ENCODE assay signal across 19 cellular contexts in the genomic region with DNA sequence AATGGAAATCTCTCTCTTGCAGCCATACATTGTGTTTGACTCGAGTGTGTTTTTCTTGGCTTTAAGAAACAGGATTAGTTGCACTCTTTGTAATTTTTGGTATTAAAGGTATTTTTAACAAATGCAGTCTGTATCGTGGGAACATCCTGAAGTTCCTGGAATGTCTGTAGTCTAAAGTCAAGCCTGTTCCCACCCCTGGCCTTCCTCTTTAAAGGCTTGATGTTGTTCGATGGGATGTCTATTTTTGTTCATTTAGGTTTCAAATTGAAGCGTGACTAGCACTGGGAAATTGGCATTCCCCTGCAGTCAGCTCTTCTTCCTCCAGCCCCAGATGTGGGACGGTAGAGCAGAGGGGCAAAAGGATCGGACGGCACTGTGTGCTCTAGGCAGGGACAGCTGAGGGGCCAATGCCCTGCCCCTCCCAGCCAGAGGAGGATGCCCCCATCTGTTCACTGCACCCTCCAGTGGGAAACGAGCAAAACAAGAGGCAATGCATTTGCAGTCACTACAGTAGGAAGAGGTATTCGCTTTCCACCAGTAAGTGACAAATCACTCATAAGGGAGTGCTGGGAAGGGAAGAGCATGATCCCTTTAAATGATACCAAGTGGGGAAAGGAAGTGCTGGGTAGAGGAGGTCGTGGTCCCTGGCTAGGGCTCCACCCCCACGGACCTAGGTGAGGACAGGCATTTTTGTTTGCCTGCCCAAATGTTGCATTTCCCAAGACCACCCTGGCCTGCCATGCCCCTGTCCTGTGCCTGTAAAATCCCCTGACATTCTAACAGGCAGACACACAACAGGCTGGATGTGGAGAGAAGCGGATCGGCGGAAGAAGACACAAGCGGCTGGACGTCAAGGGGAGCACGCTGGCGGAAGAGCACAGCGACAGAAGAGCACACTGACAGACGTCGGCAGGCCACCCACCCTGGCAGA. TPM values are rescaled to one million over a fixed set of nuclear protein-coding genes. Genes with fewer than 3 reads are reported as not detected.
DNase-seq lines count a peak whose midpoint lies in the region; ATAC-seq, FAIRE-seq and TF ChIP-seq lines count a peak whose summit lies in the region.
"Had no signal": no experiment of that assay in that cellular context is flagged by ENCODE, and none has a peak within 500 bp of the region (broad histone marks: within the 10 kb centered on the region; RNA-seq: fewer than 3 reads in every experiment).

No MANE protein-coding gene starts in this region.

- H3K27me3 ChIP-seq in BJ (ENCODE audit: control insufficient read depth, insufficient read depth, low read length) (peaks cover 2% of the 10 kb centered on the region), H1 (replicated peaks in 1 of 4; ENCODE audit: control insufficient read depth in 3 of 4, extremely low read depth in 1 of 4, insufficient read depth in 3 of 4, low read length in 3 of 4) (peaks cover 0 to 5% (median 0%) of the 10 kb centered on the region in 4 experiments; a peak in 2 of 7 replicates)
- H3K27me3 ChIP-seq in CD4-positive, alpha-beta T cell (ENCODE audit: control insufficient read depth, insufficient read depth, low read length), result no peaks in the 10 kb centered on the region

- TF ChIP-seq EP300 in H1 (IDR thresholded peaks at IDR 0.05; ENCODE audit: borderline replicate concordance in 1 of 2, low read depth in 2 of 2, low read length in 2 of 2), result no peak

- no peak overlapping the region for H3K4ac ChIP-seq in H1 (replicated peaks; ENCODE audit: insufficient read length, low read depth, low read length)

- H3K4me2 ChIP-seq in H1 (ENCODE audit: insufficient read depth in 1 of 2, low read depth in 2 of 2, low read length in 2 of 2), result no peak overlapping the region

- intact Hi-C loops in CD4-positive, alpha-beta T cell (cut with DNase I, micrococcal nuclease), result no loop called here

- no peak overlapping the region for H3K27ac ChIP-seq in H1 (ENCODE audit: low read depth, low read length)
- H3K27ac ChIP-seq in CD4-positive, alpha-beta T cell (ENCODE audit: low read depth, low read length), result no peak overlapping the region
- H3K27ac ChIP-seq: stomach had no signal

- no peaks in the 10 kb centered on the region for H3K79me2 ChIP-seq in H1 (ENCODE audit: control insufficient read depth in 1 of 2, insufficient read depth in 2 of 2, low read length in 2 of 2)

- H4K91ac ChIP-seq in H1 (replicated peaks; ENCODE audit: insufficient read length, low read length), result no peak overlapping the region

- no peak for FAIRE-seq in H1 (lab: Jason Lieb, UNC)

- DNase-seq in BJ (ENCODE audit: low read depth) (peak; percentile 41), H1 (ENCODE audit: low read depth in 1 of 2, low spot score in 2 of 2) (no peak), non-pigmented ciliary epithelial cell (ENCODE audit: low read depth) (peak; percentile 18), glomerular visceral epithelial cell (ENCODE audit: extremely low spot score) (no peak), COLO668 (lab: John Stamatoyannopoulos, UW; ENCODE audit: unreplicated experiment) (no peak)
- no peak for DNase-seq in activated CD4-positive, alpha-beta T cell treated with anti-CD3 and anti-CD28 coated beads for 48 hours
- DNase-seq in CD4-positive, alpha-beta T cell, result no peak
- DNase-seq: activated CD8-positive, alpha-beta T cell treated with anti-CD3 and anti-CD28 coated beads, Interleukin-2, amount 10 ng/mL, durations not matched to agents 7 days and 5 days; AML-193; DMS79; GOT3; NCI-H1694 treated with DMSO at 0.1 percent for 48 hours; stimulated activated CD4-positive, alpha-beta T cell treated with anti-CD3 and anti-CD28 coated beads, Interleukin-15, amount 100 ng/mL, for 24 hours; stomach had no signal

- H3K4me1 Mint-ChIP-seq in CD4-positive, alpha-beta T cell (ENCODE audit: low read depth), result no peaks in the 10 kb centered on the region

- peak; percentile 8 for ATAC-seq in SK-N-SH treated with all-trans-retinoic acid at 6 μM for 48 hours
- ATAC-seq in CD4-positive, alpha-beta T cell (ENCODE audit: poor library complexity), result no peak
- ATAC-seq: activated CD8-positive, alpha-beta T cell treated with anti-CD3 and anti-CD28 coated beads, Interleukin-2, amount 10 ng/mL, durations not matched to agents 7 days and 5 days; left lobe of liver had no signal

- H3K4me3 Mint-ChIP-seq in CD4-positive, alpha-beta T cell, result no peak overlapping the region
- H3K4me3 Mint-ChIP-seq: activated CD8-positive, alpha-beta T cell treated with anti-CD3 and anti-CD28 coated beads, Interleukin-2, amount 10 ng/mL, durations not matched to agents 7 days and 5 days; dendritic cell treated with granulocyte-macrophage colony-stimulating factor and Interleukin-4, amounts not matched to agents 40 ng/mL and 50 ng/mL, for 4 days had no signal

- H3K9ac ChIP-seq in H1 (replicated peaks in 1 of 4; ENCODE audit: extremely low read depth in 1 of 4, low read depth in 3 of 4, low read length in 3 of 4), result no peak overlapping the region; a peak in 1 of 7 replicates

- H3K27me3 Mint-ChIP-seq in CD4-positive, alpha-beta T cell, result peaks cover 5% of the 10 kb centered on the region

- H3K79me1 ChIP-seq in H1 (ENCODE audit: low read depth, low read length), result no peaks in the 10 kb centered on the region

- no peak overlapping the region for H2BK120ac ChIP-seq in H1 (replicated peaks; ENCODE audit: low read depth, low read length)

- peak overlapping the region; percentile 39; the same call in 1 of the 2 replicates for H2BK12ac ChIP-seq in H1 (ENCODE audit: low read depth, low read length)

- H2AK5ac ChIP-seq in H1 (ENCODE audit: low read depth, low read length), result no peak overlapping the region; the same call in 1 of the 2 replicates

- no peak overlapping the region for H3K23ac ChIP-seq in H1 (ENCODE audit: insufficient read length)

- H3K9me3 ChIP-seq in H1 (ENCODE audit: insufficient read depth in 2 of 2, low read depth in 1 of 2, low read length in 1 of 2), result peaks cover 0 to 2% of the 10 kb centered on the region in 2 experiments; a peak in 1 of 4 replicates
- H3K9me3 ChIP-seq in CD4-positive, alpha-beta T cell (ENCODE audit: control insufficient read depth, low read length), result no peaks in the 10 kb centered on the region
- H3K9me3 ChIP-seq: stomach had no signal

- no peak overlapping the region for H3K4me3 ChIP-seq in BJ (ENCODE audit: low read depth, low read length)
- no peak overlapping the region for H3K4me3 ChIP-seq in H1 (ENCODE audit: extremely low read depth in 1 of 4, insufficient read depth in 2 of 4, low read depth in 3 of 4, low read length in 4 of 4)
- H3K4me3 ChIP-seq: stomach had no signal

- no peak overlapping the region; the same call in 1 of the 2 replicates for H4K8ac ChIP-seq in H1 (ENCODE audit: extremely low read depth, insufficient read depth, low read length)

- no peak for TF ChIP-seq CTCF in BJ (IDR thresholded peaks at IDR 0.05; ENCODE audit: insufficient read depth, low read depth, low read length)
- no peak for TF ChIP-seq CTCF in H1 (IDR thresholded peaks at IDR 0.05; ENCODE audit: control extremely low read depth in 1 of 3, insufficient read depth in 1 of 3, low read depth in 1 of 3, low read length in 3 of 3)
- TF ChIP-seq CTCF in CD4-positive, alpha-beta T cell (IDR thresholded peaks at IDR 0.05), result no peak

- H3K23me2 ChIP-seq in H1 (ENCODE audit: low read depth, low read length), result no peaks in the 10 kb centered on the region

- no peaks in the 10 kb centered on the region for H3K36me3 Mint-ChIP-seq in CD4-positive, alpha-beta T cell (ENCODE audit: low read depth)

- no peak for TF ChIP-seq POLR2A in H1 (IDR thresholded peaks at IDR 0.05; ENCODE audit: control extremely low read depth in 1 of 2, low read depth in 2 of 2, low read length in 2 of 2)

- H3K18ac ChIP-seq in H1 (ENCODE audit: extremely low read depth, low read length), result no peak overlapping the region; the same call in 1 of the 2 replicates

- H2BK5ac ChIP-seq in H1 (ENCODE audit: low read depth, low read length), result peak overlapping the region; percentile 35; the same call in 1 of the 2 replicates

- H2AFZ ChIP-seq in H1 (ENCODE audit: low read length), result peak overlapping the region; percentile 15; the same call in 1 of the 2 replicates

- no peak overlapping the region; the same call in 1 of the 2 replicates for H2BK20ac ChIP-seq in H1 (ENCODE audit: low read length)

- H3K9me3 Mint-ChIP-seq in CD4-positive, alpha-beta T cell, result no peaks in the 10 kb centered on the region

- H2BK15ac ChIP-seq in H1 (ENCODE audit: low read length), result 0 out of 2 replicates have a peak overlapping the region, but pooled peaks have one; percentile 46

- no peak overlapping the region for H3K27ac Mint-ChIP-seq in CD4-positive, alpha-beta T cell
- H3K27ac Mint-ChIP-seq: activated CD8-positive, alpha-beta T cell treated with anti-CD3 and anti-CD28 coated beads, Interleukin-2, amount 10 ng/mL, durations not matched to agents 7 days and 5 days; dendritic cell treated with granulocyte-macrophage colony-stimulating factor and Interleukin-4, amounts not matched to agents 40 ng/mL and 50 ng/mL, for 4 days; progenitor cell of endocrine pancreas had no signal

- no peaks in the 10 kb centered on the region for H3K36me3 ChIP-seq in BJ (ENCODE audit: control insufficient read depth, insufficient read depth, low read length)
- H3K36me3 ChIP-seq in H1 (ENCODE audit: control insufficient read depth in 2 of 4, insufficient read depth in 4 of 4, low read length in 3 of 4), result no peaks in the 10 kb centered on the region
- H3K36me3 ChIP-seq: stomach had no signal

- peaks cover 0 to 9% (median 3%) of the 10 kb centered on the region in 4 experiments; a peak in 5 of 7 replicates for H3K4me1 ChIP-seq in H1 (replicated peaks in 1 of 4; ENCODE audit: control insufficient read depth in 3 of 4, insufficient read depth in 4 of 4, low read length in 3 of 4)

- CTCF ChIA-PET in BJ (lab: Yijun Ruan, JAX) (interaction anchor here (0.6 to 8.5 kb wide), 2 partner anchors 12 to 44 kb away, joined by 3 to 62 read pairs; no protein-coding TSS in a partner anchor), H1 (lab: Charles Lee; ENCODE audit: partially characterized antibody) (interaction anchor here (0.5 to 2.9 kb wide), 7 partner anchors 12 to 35 kb away, joined by 3 to 16 read pairs (median 3); no protein-coding TSS in a partner anchor)
- CTCF ChIA-PET in CD4-positive, alpha-beta T cell (lab: Charles Lee), result no interaction called here

- no peak overlapping the region for H3K14ac ChIP-seq in H1 (ENCODE audit: insufficient read length)

- WGBS in H1 (ENCODE audit: extremely low coverage in 1 of 2, insufficient coverage in 1 of 2, insufficient read length in 1 of 2, insufficient replicate concordance in 2 of 2, low coverage in 1 of 2, low lambda C conversion rate in 2 of 2, missing lambda C conversion rate in 1 of 2), 2 experiments, result 88% methylated on average over 21 of the region's 21 CpGs; no CpG with 5 or more reads in 1 of the 2 experiments

- TF ChIP-seq RAD21 in H1 (IDR thresholded peaks at IDR 0.05 in 1 of 2, conservative IDR thresholded peaks at IDR 0.05 in 1 of 2; ENCODE audit: low read depth in 2 of 2, low read length in 2 of 2), result no peak

- H4K5ac ChIP-seq in H1 (ENCODE audit: insufficient read length, low read depth, low read length), result no peak overlapping the region

- POLR2A ChIA-PET in BJ (lab: Charles Lee), result no interaction called here
- POLR2A ChIA-PET in H1 (lab: Charles Lee; ENCODE audit: partially characterized antibody), result interaction anchor here (1.3 kb wide), 1 partner anchor 12 kb away, joined by 3 read pairs; no protein-coding TSS in a partner anchor
- POLR2A ChIA-PET in CD4-positive, alpha-beta T cell (lab: Charles Lee), result no interaction called here

- H3K56ac ChIP-seq in H1 (replicated peaks; ENCODE audit: insufficient read length, low read depth, low read length), result no peak overlapping the region

- no peaks in the 10 kb centered on the region for H4K20me1 ChIP-seq in H1 (replicated peaks in 1 of 2; ENCODE audit: control insufficient read depth in 1 of 2, insufficient read depth in 2 of 2, low read length in 2 of 2)

RNA-seq across cellular contexts. Expression of a gene that starts 47.4 kb away (rescaled TPM):
- polyA plus RNA-seq in BJ (2011; rRNA removed) (21.0 and 38.8 TPM in 2 replicates), H1 (2011; rRNA removed) (6.0 and 9.1 TPM in 2 replicates)
- polyA minus RNA-seq in BJ (2011; rRNA and poly(A)+ RNA removed), result 30.5 and 33.7 TPM in 2 replicates
- 7.8 and 8.6 TPM in 2 replicates for total RNA-seq in H1 (2021; fragmentation: NEBNext Ultra II Directional; extraction: Animal tissue kit (Norgen Biotek cat#: 25700))
- 6.7 TPM for polyA plus RNA-seq in H1 (2011; cell fraction: cytosol; rRNA removed)
- 18.5 TPM for polyA plus RNA-seq in H1 (2011; cell fraction: nucleus; rRNA removed)
- 5.8 to 13.4 TPM (median 10.9 TPM) in 4 replicates for polyA plus RNA-seq in H1 (2012, experiment 1 of 2)
- 8.4 TPM for polyA plus RNA-seq in H1 (2012, experiment 2 of 2)
- polyA plus RNA-seq in H1 (2013, experiment 1 of 2), result 9.7 TPM
- 9.0 TPM for polyA plus RNA-seq in H1 (2013, experiment 2 of 2)
- polyA minus RNA-seq in H1 (2011; rRNA and poly(A)+ RNA removed), result 7.3 and 8.0 TPM in 2 replicates
- polyA minus RNA-seq in H1 (2011; cell fraction: cytosol; rRNA and poly(A)+ RNA removed), result 2.3 TPM
- polyA minus RNA-seq in H1 (2011; cell fraction: nucleus; rRNA and poly(A)+ RNA removed), result 8.8 TPM
- under 1 TPM; 0.71 to 0.75 TPM for total RNA-seq in CD4-positive, alpha-beta T cell

RNA-seq across cellular contexts. Expression of a gene that starts 56.4 kb away (rescaled TPM):
- polyA plus RNA-seq in BJ (2011; rRNA removed) (1.3 and 4.2 TPM in 2 replicates), H1 (2011; rRNA removed) (0.36 and 0.66 TPM in 2 replicates)
- 0.95 and 1.2 TPM in 2 replicates for polyA minus RNA-seq in BJ (2011; rRNA and poly(A)+ RNA removed)
- not detected in 2 replicates for total RNA-seq in H1 (2021; fragmentation: NEBNext Ultra II Directional; extraction: Animal tissue kit (Norgen Biotek cat#: 25700))
- polyA plus RNA-seq in H1 (2011; cell fraction: cytosol; rRNA removed), result 0.27 TPM
- 2.4 TPM for polyA plus RNA-seq in H1 (2011; cell fraction: nucleus; rRNA removed)
- polyA plus RNA-seq in H1 (2012, experiment 1 of 2), result 0.38 to 0.69 TPM (median 0.55 TPM) in 3 of 4 replicates, not detected in the other
- not detected for polyA plus RNA-seq in H1 (2012, experiment 2 of 2)
- 0.36 TPM for polyA plus RNA-seq in H1 (2013, experiment 1 of 2)
- polyA plus RNA-seq in H1 (2013, experiment 2 of 2), result 0.83 TPM
- polyA minus RNA-seq in H1 (2011; rRNA and poly(A)+ RNA removed), result not detected in 2 replicates
- not detected for polyA minus RNA-seq in H1 (2011; cell fraction: cytosol; rRNA and poly(A)+ RNA removed)
- 0.60 TPM for polyA minus RNA-seq in H1 (2011; cell fraction: nucleus; rRNA and poly(A)+ RNA removed)
- under 1 TPM in 1 of 2 experiments, not detected in 1; 0.22 TPM for total RNA-seq in CD4-positive, alpha-beta T cell
- total RNA-seq: activated CD8-positive, alpha-beta T cell treated with anti-CD3 and anti-CD28 coated beads, Interleukin-2, amount 10 ng/mL, durations not matched to agents 7 days and 5 days; HT1080 had no signal

Comparison
In these comparisons a context has a peak if more than half of its experiments do, and no peak if none do; other contexts are left out.
1. DNase-seq: peak in BJ (single experiment) and non-pigmented ciliary epithelial cell (single experiment); none in H1 (0 of 2), glomerular visceral epithelial cell (single experiment), activated CD4-positive, alpha-beta T cell treated with anti-CD3 and anti-CD28 coated beads for 48 hours (single experiment), CD4-positive, alpha-beta T cell (0 of 10) and COLO668 (single experiment).